In the genomic region with DNA sequence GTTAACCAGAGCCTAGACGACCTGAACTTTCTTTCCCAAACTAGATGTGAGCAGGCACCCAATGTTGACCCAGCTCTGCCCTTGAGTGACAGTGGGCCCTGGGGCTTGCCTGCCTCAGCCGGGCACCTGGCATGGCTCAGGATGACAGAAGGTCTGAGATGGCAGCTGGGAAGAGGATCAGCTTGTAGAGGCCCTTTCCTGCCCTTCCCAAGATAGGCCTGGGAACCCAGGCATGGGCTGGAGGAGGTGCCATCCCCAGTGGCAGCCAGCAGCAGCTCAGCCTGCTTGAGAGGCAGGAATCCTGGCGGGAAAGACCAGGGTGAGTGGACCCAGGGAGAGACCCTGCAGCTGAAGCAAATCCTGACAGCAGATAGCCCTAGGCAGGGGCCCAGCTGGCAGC, we compare ENCODE assay signal across 1 cellular context.
TF ChIP-seq lines count a peak whose summit lies in the region.

No MANE protein-coding gene starts in this region.

TF ChIP-seq in WTC11, 78 proteins besides CTCF, POLR2A, EP300 and RAD21 (continued from another document):
- TF ChIP-seq, protein P1, sequence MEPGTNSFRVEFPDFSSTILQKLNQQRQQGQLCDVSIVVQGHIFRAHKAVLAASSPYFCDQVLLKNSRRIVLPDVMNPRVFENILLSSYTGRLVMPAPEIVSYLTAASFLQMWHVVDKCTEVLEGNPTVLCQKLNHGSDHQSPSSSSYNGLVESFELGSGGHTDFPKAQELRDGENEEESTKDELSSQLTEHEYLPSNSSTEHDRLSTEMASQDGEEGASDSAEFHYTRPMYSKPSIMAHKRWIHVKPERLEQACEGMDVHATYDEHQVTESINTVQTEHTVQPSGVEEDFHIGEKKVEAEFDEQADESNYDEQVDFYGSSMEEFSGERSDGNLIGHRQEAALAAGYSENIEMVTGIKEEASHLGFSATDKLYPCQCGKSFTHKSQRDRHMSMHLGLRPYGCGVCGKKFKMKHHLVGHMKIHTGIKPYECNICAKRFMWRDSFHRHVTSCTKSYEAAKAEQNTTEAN (CRISPR knock-in tag; IDR thresholded peaks at IDR 0.05) = no peak
- TF ChIP-seq SMAD3 (CRISPR knock-in tag; IDR thresholded peaks at IDR 0.05; ENCODE audit: borderline replicate concordance) (no peak), OVOL2 (CRISPR knock-in tag; IDR thresholded peaks at IDR 0.05; ENCODE audit: borderline replicate concordance) (no peak), NR1H2 (CRISPR knock-in tag; IDR thresholded peaks at IDR 0.05) (no peak), KAT7 (CRISPR knock-in tag; IDR thresholded peaks at IDR 0.05; ENCODE audit: borderline replicate concordance) (no peak), SMAD4 (CRISPR knock-in tag; IDR thresholded peaks at IDR 0.05) (no peak), GTF2I (CRISPR knock-in tag; conservative IDR thresholded peaks at IDR 0.05) (no peak)
TF ChIP-seq in WTC11: peak in this region for 0.
